8 cellular contexts compared by ENCODE assay signal in genomic region chr5:151158287-151158661, GRCh38. TPM values are rescaled to one million over a fixed set of nuclear protein-coding genes. Genes with fewer than 3 reads are reported as not detected.
DNase-seq lines count a peak whose midpoint lies in the region; ATAC-seq lines count a peak whose summit lies in the region.

No MANE protein-coding gene starts in this region.

- POLR2A ChIA-PET in CD8-positive, alpha-beta memory T cell (lab: Charles Lee) = interaction anchor here (0.7 to 1.5 kb wide), 3 partner anchors 56 to 458 kb away, joined by 3 to 6 read pairs (median 3); partner anchors contain the start of gene RBM22

- H3K27me3 Mint-ChIP-seq in CD8-positive, alpha-beta memory T cell = peaks cover 0 to 2% of the 10 kb centered on the region in 2 donors
- no peaks in the 10 kb centered on the region for H3K27me3 Mint-ChIP-seq in central memory CD8-positive, alpha-beta T cell

- H3K9ac ChIP-seq in muscle layer of colon (ENCODE audit: low read length) = peak overlapping the region; percentile 93

- peaks cover 41% of the 10 kb centered on the region for H3K4me1 ChIP-seq in CD8-positive, alpha-beta memory T cell (ENCODE audit: insufficient read depth, low read length)
- H3K4me1 ChIP-seq in muscle layer of colon (ENCODE audit: insufficient read depth, low read length) = peaks cover 50% of the 10 kb centered on the region

- peak overlapping the region; percentile 96 to 99 (median 97) for H3K4me3 Mint-ChIP-seq in CD8-positive, alpha-beta memory T cell
- peak overlapping the region; percentile 95 for H3K4me3 Mint-ChIP-seq in central memory CD8-positive, alpha-beta T cell

- peak overlapping the region; percentile 86 for H3K4me3 ChIP-seq in CD8-positive, alpha-beta memory T cell (ENCODE audit: low read length)
- H3K4me3 ChIP-seq in muscle layer of colon (ENCODE audit: low read depth in 1 of 2, low read length in 2 of 2) = peak overlapping the region; percentile 91 to 92

- no peaks in the 10 kb centered on the region for H3K27me3 ChIP-seq in CD8-positive, alpha-beta memory T cell (ENCODE audit: insufficient read depth, low read length, poor library complexity, severe bottlenecking)
- H3K27me3 ChIP-seq in muscle layer of colon (ENCODE audit: control insufficient read depth in 1 of 2, insufficient read depth in 2 of 2, low read length in 2 of 2) = no peaks in the 10 kb centered on the region

- H3K9me3 Mint-ChIP-seq in CD8-positive, alpha-beta memory T cell = no peaks in the 10 kb centered on the region
- H3K9me3 Mint-ChIP-seq in central memory CD8-positive, alpha-beta T cell = no peaks in the 10 kb centered on the region

- peak overlapping the region; percentile 70 for H3K27ac ChIP-seq in CD8-positive, alpha-beta memory T cell (ENCODE audit: low read depth, low read length)
- peak overlapping the region; percentile 89 for H3K27ac ChIP-seq in KOPT-K1 (ENCODE audit: low read depth, low read length, poor library complexity, severe bottlenecking)
- peak overlapping the region; percentile 98 for H3K27ac ChIP-seq in muscle layer of colon (ENCODE audit: low read depth, low read length)

- peak overlapping the region; percentile 86 to 99 (median 94) for H3K27ac Mint-ChIP-seq in CD8-positive, alpha-beta memory T cell
- H3K27ac Mint-ChIP-seq in central memory CD8-positive, alpha-beta T cell (ENCODE audit: low read depth) = peak overlapping the region; percentile 94

- ATAC-seq in central memory CD8-positive, alpha-beta T cell (replicated peaks; ENCODE audit: extremely low read depth, poor library complexity, severe bottlenecking) = no peak
- ATAC-seq in left lobe of liver (no peak), HG02938 (IDR thresholded peaks at IDR 0.05; ENCODE audit: unreplicated experiment) (no peak)

- peaks cover 46 to 53% (median 51%) of the 10 kb centered on the region in 3 donors for H3K4me1 Mint-ChIP-seq in CD8-positive, alpha-beta memory T cell
- H3K4me1 Mint-ChIP-seq in central memory CD8-positive, alpha-beta T cell = peaks cover 51% of the 10 kb centered on the region

- no peaks in the 10 kb centered on the region for H3K36me3 ChIP-seq in CD8-positive, alpha-beta memory T cell (ENCODE audit: insufficient read depth, low read length)
- H3K36me3 ChIP-seq in KOPT-K1 (ENCODE audit: insufficient read depth, low read length) (0 out of 2 replicates have a peak, but pooled peaks cover 4% of the 10 kb centered on the region), muscle layer of colon (ENCODE audit: insufficient read depth, low read length) (peaks cover 3% of the 10 kb centered on the region)

- peaks cover 0 to 21% (median 5%) of the 10 kb centered on the region in 3 donors for H3K36me3 Mint-ChIP-seq in CD8-positive, alpha-beta memory T cell
- peaks cover 16% of the 10 kb centered on the region for H3K36me3 Mint-ChIP-seq in central memory CD8-positive, alpha-beta T cell (ENCODE audit: insufficient read depth)

- CTCF ChIA-PET in CD8-positive, alpha-beta memory T cell (lab: Charles Lee) = interaction anchor here (1.2 to 5.1 kb wide), 7 partner anchors 10 to 80 kb away, joined by 4 to 38 read pairs (median 10); no protein-coding TSS in a partner anchor

- no peaks in the 10 kb centered on the region for H3K9me3 ChIP-seq in CD8-positive, alpha-beta memory T cell (ENCODE audit: low read length)
- H3K9me3 ChIP-seq in KOPT-K1 (ENCODE audit: insufficient read depth, low read length, poor library complexity, severe bottlenecking) (no peaks in the 10 kb centered on the region), muscle layer of colon (ENCODE audit: low read length) (no peaks in the 10 kb centered on the region)

- no peak for DNase-seq in CD8-positive, alpha-beta memory T cell
- no peak for DNase-seq in central memory CD8-positive, alpha-beta T cell (ENCODE audit: low spot score in 2 of 2)
- DNase-seq in left lobe of liver (ENCODE audit: low spot score) (no peak), pons (ENCODE audit: low spot score) (no peak), NCI-H187 (lab: John Stamatoyannopoulos, UW) (no peak)

RNA-seq across cellular contexts. Expression of gene ANXA6, which starts 0.7 kb away (rescaled TPM):
- 100 to 1,000 TPM; 452 to 459 TPM for total RNA-seq in CD8-positive, alpha-beta memory T cell
- polyA plus RNA-seq in CD8-positive, alpha-beta memory T cell = 351 TPM
- total RNA-seq in left lobe of liver = 232 TPM
